ENCODE assay signal across 1 cellular context in genomic region chr17:45305532-45306087, GRCh38.
A peak's percentile ranks its signal among the peaks of the same experiment; 100 is the strongest.
TF ChIP-seq lines count a peak whose summit lies in the region.

No MANE protein-coding gene starts in this region.

TF ChIP-seq in HEK293, 187 proteins besides CTCF, POLR2A, EP300 and RAD21 (continued from another document and continues in another):
- TF ChIP-seq ZSCAN4 (tag by site-specific recombination; IDR thresholded peaks at IDR 0.05) (no peak), ZNF48 (tag by site-specific recombination; IDR thresholded peaks at IDR 0.05) (no peak), ZEB2 (tag by site-specific recombination; IDR thresholded peaks at IDR 0.05) (peak; percentile 59), ZFP41 (tag by site-specific recombination; IDR thresholded peaks at IDR 0.05; ENCODE audit: borderline replicate concordance) (no peak), ZNF121 (tag by site-specific recombination; IDR thresholded peaks at IDR 0.05) (no peak), ELK4 (IDR thresholded peaks at IDR 0.05; ENCODE audit: borderline replicate concordance, low read depth, low read length) (no peak), WT1 (tag by site-specific recombination; IDR thresholded peaks at IDR 0.05) (0 out of 2 replicates have a peak, but pooled peaks have one; percentile 20), ZNF354C (tag by site-specific recombination; IDR thresholded peaks at IDR 0.05; ENCODE audit: borderline replicate concordance, low read depth) (no peak), SCRT1 (tag by site-specific recombination; IDR thresholded peaks at IDR 0.05; ENCODE audit: borderline replicate concordance) (no peak), ZNF664 (tag by site-specific recombination; IDR thresholded peaks at IDR 0.05) (no peak), ZNF112 (tag by site-specific recombination; IDR thresholded peaks at IDR 0.05) (no peak), TCF7L2 (IDR thresholded peaks at IDR 0.05; ENCODE audit: borderline replicate concordance, low read depth, low read length) (no peak), ZNF416 (tag by site-specific recombination; IDR thresholded peaks at IDR 0.05) (no peak), BCL6B (tag by site-specific recombination; IDR thresholded peaks at IDR 0.05) (no peak), ZNF133 (tag by site-specific recombination; IDR thresholded peaks at IDR 0.05) (no peak), MEIS1 (CRISPR knock-in tag; IDR thresholded peaks at IDR 0.05; ENCODE audit: borderline replicate concordance) (no peak), FEZF1 (tag by site-specific recombination; IDR thresholded peaks at IDR 0.05) (0 out of 2 replicates have a peak, but pooled peaks have one; percentile 13), ZNF548 (tag by site-specific recombination; IDR thresholded peaks at IDR 0.05) (no peak), ZNF521 (tag by site-specific recombination; IDR thresholded peaks at IDR 0.05) (no peak), ZNF148 (tag by site-specific recombination; IDR thresholded peaks at IDR 0.05; ENCODE audit: borderline replicate concordance) (no peak), ZNF777 (tag by site-specific recombination; IDR thresholded peaks at IDR 0.05; ENCODE audit: borderline replicate concordance) (no peak), ZNF266 (tag by site-specific recombination; IDR thresholded peaks at IDR 0.05; ENCODE audit: low read depth) (no peak), ZNF311 (tag by site-specific recombination; IDR thresholded peaks at IDR 0.05; ENCODE audit: borderline replicate concordance) (no peak), ZNF837 (tag by site-specific recombination; IDR thresholded peaks at IDR 0.05) (no peak), ZNF221 (tag by site-specific recombination; IDR thresholded peaks at IDR 0.05; ENCODE audit: borderline replicate concordance) (no peak), ZNF701 (tag by site-specific recombination; IDR thresholded peaks at IDR 0.05) (no peak), ZNF677 (tag by site-specific recombination; IDR thresholded peaks at IDR 0.05) (no peak), ZNF350 (tag by site-specific recombination; IDR thresholded peaks at IDR 0.05) (no peak), KLF7 (tag by site-specific recombination; IDR thresholded peaks at IDR 0.05; ENCODE audit: borderline replicate concordance) (no peak), ZNF623 (tag by site-specific recombination; IDR thresholded peaks at IDR 0.05) (no peak), ZNF624 (tag by site-specific recombination; IDR thresholded peaks at IDR 0.05) (no peak)
- TF ChIP-seq, protein P1, sequence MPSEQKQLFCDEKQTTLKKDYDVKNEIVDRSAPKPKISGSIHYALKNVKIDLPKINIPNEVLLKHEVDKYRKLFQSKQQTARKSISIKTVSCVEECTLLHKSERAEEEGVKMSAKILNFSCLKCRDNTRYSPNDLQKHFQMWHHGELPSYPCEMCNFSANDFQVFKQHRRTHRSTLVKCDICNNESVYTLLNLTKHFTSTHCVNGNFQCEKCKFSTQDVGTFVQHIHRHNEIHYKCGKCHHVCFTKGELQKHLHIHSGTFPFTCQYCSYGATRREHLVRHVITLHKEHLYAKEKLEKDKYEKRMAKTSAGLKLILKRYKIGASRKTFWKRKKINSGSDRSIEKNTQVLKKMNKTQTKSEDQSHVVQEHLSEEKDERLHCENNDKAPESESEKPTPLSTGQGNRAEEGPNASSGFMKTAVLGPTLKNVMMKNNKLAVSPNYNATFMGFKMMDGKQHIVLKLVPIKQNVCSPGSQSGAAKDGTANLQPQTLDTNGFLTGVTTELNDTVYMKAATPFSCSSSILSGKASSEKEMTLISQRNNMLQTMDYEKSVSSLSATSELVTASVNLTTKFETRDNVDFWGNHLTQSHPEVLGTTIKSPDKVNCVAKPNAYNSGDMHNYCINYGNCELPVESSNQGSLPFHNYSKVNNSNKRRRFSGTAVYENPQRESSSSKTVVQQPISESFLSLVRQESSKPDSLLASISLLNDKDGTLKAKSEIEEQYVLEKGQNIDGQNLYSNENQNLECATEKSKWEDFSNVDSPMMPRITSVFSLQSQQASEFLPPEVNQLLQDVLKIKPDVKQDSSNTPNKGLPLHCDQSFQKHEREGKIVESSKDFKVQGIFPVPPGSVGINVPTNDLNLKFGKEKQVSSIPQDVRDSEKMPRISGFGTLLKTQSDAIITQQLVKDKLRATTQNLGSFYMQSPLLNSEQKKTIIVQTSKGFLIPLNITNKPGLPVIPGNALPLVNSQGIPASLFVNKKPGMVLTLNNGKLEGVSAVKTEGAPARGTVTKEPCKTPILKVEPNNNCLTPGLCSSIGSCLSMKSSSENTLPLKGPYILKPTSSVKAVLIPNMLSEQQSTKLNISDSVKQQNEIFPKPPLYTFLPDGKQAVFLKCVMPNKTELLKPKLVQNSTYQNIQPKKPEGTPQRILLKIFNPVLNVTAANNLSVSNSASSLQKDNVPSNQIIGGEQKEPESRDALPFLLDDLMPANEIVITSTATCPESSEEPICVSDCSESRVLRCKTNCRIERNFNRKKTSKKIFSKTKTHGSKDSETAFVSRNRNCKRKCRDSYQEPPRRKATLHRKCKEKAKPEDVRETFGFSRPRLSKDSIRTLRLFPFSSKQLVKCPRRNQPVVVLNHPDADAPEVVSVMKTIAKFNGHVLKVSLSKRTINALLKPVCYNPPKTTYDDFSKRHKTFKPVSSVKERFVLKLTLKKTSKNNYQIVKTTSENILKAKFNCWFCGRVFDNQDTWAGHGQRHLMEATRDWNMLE (tag by site-specific recombination; conservative IDR thresholded peaks at IDR 0.05; ENCODE audit: low read depth): no peak
- TF ChIP-seq, protein P2, sequence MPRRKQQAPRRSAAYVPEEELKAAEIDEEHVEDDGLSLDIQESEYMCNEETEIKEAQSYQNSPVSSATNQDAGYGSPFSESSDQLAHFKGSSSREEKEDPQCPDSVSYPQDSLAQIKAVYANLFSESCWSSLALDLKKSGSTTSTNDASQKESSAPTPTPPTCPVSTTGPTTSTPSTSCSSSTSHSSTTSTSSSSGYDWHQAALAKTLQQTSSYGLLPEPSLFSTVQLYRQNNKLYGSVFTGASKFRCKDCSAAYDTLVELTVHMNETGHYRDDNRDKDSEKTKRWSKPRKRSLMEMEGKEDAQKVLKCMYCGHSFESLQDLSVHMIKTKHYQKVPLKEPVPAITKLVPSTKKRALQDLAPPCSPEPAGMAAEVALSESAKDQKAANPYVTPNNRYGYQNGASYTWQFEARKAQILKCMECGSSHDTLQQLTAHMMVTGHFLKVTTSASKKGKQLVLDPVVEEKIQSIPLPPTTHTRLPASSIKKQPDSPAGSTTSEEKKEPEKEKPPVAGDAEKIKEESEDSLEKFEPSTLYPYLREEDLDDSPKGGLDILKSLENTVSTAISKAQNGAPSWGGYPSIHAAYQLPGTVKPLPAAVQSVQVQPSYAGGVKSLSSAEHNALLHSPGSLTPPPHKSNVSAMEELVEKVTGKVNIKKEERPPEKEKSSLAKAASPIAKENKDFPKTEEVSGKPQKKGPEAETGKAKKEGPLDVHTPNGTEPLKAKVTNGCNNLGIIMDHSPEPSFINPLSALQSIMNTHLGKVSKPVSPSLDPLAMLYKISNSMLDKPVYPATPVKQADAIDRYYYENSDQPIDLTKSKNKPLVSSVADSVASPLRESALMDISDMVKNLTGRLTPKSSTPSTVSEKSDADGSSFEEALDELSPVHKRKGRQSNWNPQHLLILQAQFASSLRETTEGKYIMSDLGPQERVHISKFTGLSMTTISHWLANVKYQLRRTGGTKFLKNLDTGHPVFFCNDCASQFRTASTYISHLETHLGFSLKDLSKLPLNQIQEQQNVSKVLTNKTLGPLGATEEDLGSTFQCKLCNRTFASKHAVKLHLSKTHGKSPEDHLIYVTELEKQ (tag by site-specific recombination; IDR thresholded peaks at IDR 0.05; ENCODE audit: borderline replicate concordance): no peak
- TF ChIP-seq, protein P3, sequence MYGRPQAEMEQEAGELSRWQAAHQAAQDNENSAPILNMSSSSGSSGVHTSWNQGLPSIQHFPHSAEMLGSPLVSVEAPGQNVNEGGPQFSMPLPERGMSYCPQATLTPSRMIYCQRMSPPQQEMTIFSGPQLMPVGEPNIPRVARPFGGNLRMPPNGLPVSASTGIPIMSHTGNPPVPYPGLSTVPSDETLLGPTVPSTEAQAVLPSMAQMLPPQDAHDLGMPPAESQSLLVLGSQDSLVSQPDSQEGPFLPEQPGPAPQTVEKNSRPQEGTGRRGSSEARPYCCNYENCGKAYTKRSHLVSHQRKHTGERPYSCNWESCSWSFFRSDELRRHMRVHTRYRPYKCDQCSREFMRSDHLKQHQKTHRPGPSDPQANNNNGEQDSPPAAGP (tag by site-specific recombination; IDR thresholded peaks at IDR 0.05): no peak
- TF ChIP-seq, protein P4, sequence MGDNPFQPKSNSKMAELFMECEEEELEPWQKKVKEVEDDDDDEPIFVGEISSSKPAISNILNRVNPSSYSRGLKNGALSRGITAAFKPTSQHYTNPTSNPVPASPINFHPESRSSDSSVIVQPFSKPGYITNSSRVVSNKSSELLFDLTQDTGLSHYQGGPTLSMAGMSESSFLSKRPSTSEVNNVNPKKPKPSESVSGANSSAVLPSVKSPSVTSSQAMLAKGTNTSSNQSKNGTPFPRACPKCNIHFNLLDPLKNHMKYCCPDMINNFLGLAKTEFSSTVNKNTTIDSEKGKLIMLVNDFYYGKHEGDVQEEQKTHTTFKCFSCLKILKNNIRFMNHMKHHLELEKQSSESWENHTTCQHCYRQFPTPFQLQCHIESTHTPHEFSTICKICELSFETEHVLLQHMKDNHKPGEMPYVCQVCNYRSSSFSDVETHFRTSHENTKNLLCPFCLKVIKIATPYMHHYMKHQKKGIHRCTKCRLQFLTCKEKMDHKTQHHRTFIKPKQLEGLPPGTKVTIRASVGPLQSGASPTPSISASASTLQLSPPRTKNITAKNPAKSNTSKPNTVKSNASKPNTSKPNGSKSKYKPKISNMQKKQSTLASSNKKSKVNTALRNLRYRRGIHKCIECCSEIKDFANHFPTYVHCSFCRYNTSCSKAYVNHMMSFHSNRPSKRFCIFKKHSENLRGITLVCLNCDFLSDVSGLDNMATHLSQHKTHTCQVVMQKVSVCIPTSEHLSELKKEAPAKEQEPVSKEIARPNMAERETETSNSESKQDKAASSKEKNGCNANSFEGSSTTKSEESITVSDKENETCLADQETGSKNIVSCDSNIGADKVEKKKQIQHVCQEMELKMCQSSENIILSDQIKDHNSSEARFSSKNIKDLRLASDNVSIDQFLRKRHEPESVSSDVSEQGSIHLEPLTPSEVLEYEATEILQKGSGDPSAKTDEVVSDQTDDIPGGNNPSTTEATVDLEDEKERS (tag by site-specific recombination; IDR thresholded peaks at IDR 0.05): no peak
- TF ChIP-seq, protein P5, sequence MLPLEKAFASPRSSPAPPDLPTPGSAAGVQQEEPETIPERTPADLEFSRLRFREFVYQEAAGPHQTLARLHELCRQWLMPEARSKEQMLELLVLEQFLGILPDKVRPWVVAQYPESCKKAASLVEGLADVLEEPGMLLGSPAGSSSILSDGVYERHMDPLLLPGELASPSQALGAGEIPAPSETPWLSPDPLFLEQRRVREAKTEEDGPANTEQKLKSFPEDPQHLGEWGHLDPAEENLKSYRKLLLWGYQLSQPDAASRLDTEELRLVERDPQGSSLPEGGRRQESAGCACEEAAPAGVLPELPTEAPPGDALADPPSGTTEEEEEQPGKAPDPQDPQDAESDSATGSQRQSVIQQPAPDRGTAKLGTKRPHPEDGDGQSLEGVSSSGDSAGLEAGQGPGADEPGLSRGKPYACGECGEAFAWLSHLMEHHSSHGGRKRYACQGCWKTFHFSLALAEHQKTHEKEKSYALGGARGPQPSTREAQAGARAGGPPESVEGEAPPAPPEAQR (tag by site-specific recombination; IDR thresholded peaks at IDR 0.05): no peak
- TF ChIP-seq, protein P6, sequence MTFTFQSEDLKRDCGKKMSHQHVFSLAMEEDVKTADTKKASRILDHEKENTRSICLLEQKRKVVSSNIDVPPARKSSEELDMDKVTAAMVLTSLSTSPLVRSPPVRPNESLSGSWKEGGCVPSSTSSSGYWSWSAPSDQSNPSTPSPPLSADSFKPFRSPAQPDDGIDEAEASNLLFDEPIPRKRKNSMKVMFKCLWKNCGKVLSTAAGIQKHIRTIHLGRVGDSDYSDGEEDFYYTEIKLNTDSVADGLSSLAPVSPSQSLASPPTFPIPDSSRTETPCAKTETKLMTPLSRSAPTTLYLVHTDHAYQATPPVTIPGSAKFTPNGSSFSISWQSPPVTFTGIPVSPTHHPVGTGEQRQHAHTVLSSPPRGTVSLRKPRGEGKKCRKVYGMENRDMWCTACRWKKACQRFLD (tag by site-specific recombination; IDR thresholded peaks at IDR 0.05): no peak
